In the genomic region with DNA sequence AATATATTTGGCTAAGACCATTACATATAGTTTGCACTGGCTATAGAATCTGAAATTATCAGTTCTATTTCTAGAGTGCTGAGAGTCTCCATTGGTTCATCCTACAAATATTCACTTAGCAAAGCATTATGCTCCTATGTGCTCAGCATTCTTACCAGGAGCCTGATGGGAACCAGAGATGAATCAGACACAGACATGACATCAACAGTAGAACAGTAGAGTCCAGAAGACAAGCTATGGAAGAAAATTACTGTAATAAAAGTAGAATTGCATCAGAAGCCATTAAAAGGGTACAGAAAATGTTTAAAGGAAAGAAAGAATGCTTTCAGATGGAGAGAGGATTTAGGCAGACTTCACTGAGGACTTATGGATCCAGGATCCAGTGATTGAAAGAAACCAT, we compare ENCODE assay signal across 17 cellular contexts.
DNase-seq lines count a peak whose midpoint lies in the region; ATAC-seq, FAIRE-seq and TF ChIP-seq lines count a peak whose summit lies in the region.
"Had no signal": no experiment of that assay in that cellular context is flagged by ENCODE, and none has a peak within 500 bp of the region (broad histone marks: within the 10 kb centered on the region; RNA-seq: fewer than 3 reads in every experiment).

No MANE protein-coding gene starts in this region.

- H3F3A ChIP-seq in smooth muscle cell (ENCODE audit: low read depth): no peaks in the 10 kb centered on the region

- H3K27me3 ChIP-seq in adipocyte (replicated peaks; ENCODE audit: control insufficient read depth, insufficient read depth, low read length) (no peaks in the 10 kb centered on the region), smooth muscle cell (ENCODE audit: low read depth) (no peaks in the 10 kb centered on the region)
- H3K27me3 ChIP-seq: ascending aorta, neural progenitor cell had no signal

- no peak for TF ChIP-seq POLR2A in H54 (IDR thresholded peaks at IDR 0.05; ENCODE audit: low read depth, low read length)

- H3K27ac ChIP-seq in smooth muscle cell (ENCODE audit: low read depth): peak overlapping the region; percentile 89
- H3K27ac ChIP-seq: ascending aorta, neural progenitor cell, PC-9 had no signal

- H2AFZ ChIP-seq in smooth muscle cell (ENCODE audit: low read depth): peak overlapping the region; percentile 81
- H2AFZ ChIP-seq: neural progenitor cell, PC-9 had no signal

- no peaks in the 10 kb centered on the region for H3K36me3 ChIP-seq in adipocyte (ENCODE audit: control insufficient read depth, insufficient read depth, low read length, severe bottlenecking)
- H3K36me3 ChIP-seq in smooth muscle cell (ENCODE audit: low read depth): no peaks in the 10 kb centered on the region
- H3K36me3 ChIP-seq: ascending aorta, neural progenitor cell had no signal

- H3K4me3 ChIP-seq in adipocyte (ENCODE audit: low read length): no peak overlapping the region
- no peak overlapping the region for H3K4me3 ChIP-seq in fibroblast of pulmonary artery (replicated peaks; ENCODE audit: low read depth, low read length)
- H3K4me3 ChIP-seq in smooth muscle cell: no peak overlapping the region
- H3K4me3 ChIP-seq: ascending aorta, lung, neural progenitor cell, PC-9, skin epidermis had no signal

- H3K79me2 ChIP-seq in smooth muscle cell (ENCODE audit: low read depth): no peaks in the 10 kb centered on the region

- no peak for ATAC-seq in GM21576 (IDR thresholded peaks at IDR 0.05; ENCODE audit: unreplicated experiment)

- peak overlapping the region; percentile 70 for H3K4me2 ChIP-seq in smooth muscle cell
- H3K4me2 ChIP-seq: neural progenitor cell, PC-9 had no signal

- TF ChIP-seq CTCF in fibroblast of pulmonary artery (IDR thresholded peaks at IDR 0.05; ENCODE audit: low read length, missing control alignments): no peak
- TF ChIP-seq CTCF in smooth muscle cell (IDR thresholded peaks at IDR 0.05; ENCODE audit: borderline replicate concordance, insufficient read depth, poor library complexity, severe bottlenecking): no peak

- FAIRE-seq in H54 (lab: Jason Lieb, UNC): peak; percentile 85
- FAIRE-seq in GM19239 (lab: Jason Lieb, UNC): no peak

- no peak for DNase-seq in H54 (ENCODE audit: insufficient read length, low spot score)
- peak; percentile 65 for DNase-seq in adipocyte (ENCODE audit: low read depth)
- peak; percentile 63 for DNase-seq in fibroblast of pulmonary artery (ENCODE audit: low read depth)
- no peak for DNase-seq in smooth muscle cell (lab: John Stamatoyannopoulos, UW; ENCODE audit: unreplicated experiment)
- DNase-seq in NCI-H1105 treated with DMSO at 0.1 percent for 48 hours (lab: John Stamatoyannopoulos, UW): no peak
- DNase-seq in GM19239 (ENCODE audit: insufficient read length, low spot score): no peak
- DNase-seq: activated CD4-positive, alpha-beta T cell treated with anti-CD3 and anti-CD28 coated beads for 4 hours; Calu3; effector memory CD4-positive, alpha-beta T cell; NCI-H1092; NCI-H446; PC-9 had no signal

- H3K4me1 ChIP-seq in adipocyte (ENCODE audit: control insufficient read depth, insufficient read depth, low read length) (peaks cover 5% of the 10 kb centered on the region), smooth muscle cell (ENCODE audit: low read depth) (peaks cover 20% of the 10 kb centered on the region)
- H3K4me1 ChIP-seq: ascending aorta, neural progenitor cell had no signal

- H4K20me1 ChIP-seq in smooth muscle cell (ENCODE audit: low read depth): no peaks in the 10 kb centered on the region

- H3K9me3 ChIP-seq in adipocyte (ENCODE audit: control insufficient read depth, low read length): no peaks in the 10 kb centered on the region
- no peaks in the 10 kb centered on the region for H3K9me3 ChIP-seq in smooth muscle cell (replicated peaks; ENCODE audit: low read depth)
- H3K9me3 ChIP-seq: ascending aorta had no signal

- H3K9ac ChIP-seq in adipocyte (ENCODE audit: low read length) (no peak overlapping the region), smooth muscle cell (ENCODE audit: low read depth) (peak overlapping the region; percentile 65)
- H3K9ac ChIP-seq: neural progenitor cell had no signal

Comparison
In these comparisons a context has a peak if more than half of its experiments do, and no peak if none do; other contexts are left out.
1. DNase-seq: peak in adipocyte (single experiment) and fibroblast of pulmonary artery (single experiment); none in H54 (single experiment), smooth muscle cell (single experiment), NCI-H1105 treated with DMSO at 0.1 percent for 48 hours (single experiment) and GM19239 (single experiment).